20 cellular contexts compared by ENCODE assay signal in the genomic region with DNA sequence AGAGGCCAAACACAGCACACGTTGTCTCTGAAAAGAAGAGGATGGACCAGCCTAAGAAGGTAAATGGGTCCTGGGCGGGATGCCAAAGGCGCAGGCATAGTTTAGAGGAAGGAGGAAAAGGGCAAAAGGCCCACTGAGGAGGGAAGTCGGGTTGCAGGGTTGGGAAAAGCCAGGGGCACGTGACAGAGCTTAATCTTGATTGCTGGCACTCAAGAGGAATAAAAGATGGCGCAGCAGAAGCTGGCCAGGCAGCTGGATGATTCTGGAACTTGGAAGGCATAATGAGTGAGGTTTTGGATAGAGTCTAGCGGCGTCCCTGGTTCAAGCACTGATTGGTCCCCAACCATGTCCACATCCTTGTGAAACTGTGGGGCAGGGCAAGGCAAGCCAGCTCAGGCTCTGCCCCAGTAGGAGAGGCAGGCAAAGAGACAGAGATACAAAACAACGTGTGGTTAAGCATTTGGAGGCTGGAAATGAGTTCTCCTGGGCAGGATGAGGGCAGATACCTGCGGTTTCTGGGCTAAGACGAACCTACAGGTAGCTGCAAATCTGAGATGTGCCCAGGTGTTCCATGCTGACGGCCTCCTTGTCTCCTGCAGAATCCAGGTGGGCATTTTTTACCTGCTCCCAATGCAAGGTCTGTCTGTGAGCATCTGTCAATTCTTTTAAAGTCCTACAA. TPM values are rescaled to one million over a fixed set of nuclear protein-coding genes. Genes with fewer than 3 reads are reported as not detected.
DNase-seq lines count a peak whose midpoint lies in the region; ATAC-seq and TF ChIP-seq lines count a peak whose summit lies in the region.
"Had no signal": no experiment of that assay in that cellular context is flagged by ENCODE, and none has a peak within 500 bp of the region (broad histone marks: within the 10 kb centered on the region; RNA-seq: fewer than 3 reads in every experiment).

No MANE protein-coding gene starts in this region.

- no peak overlapping the region for H3K56ac ChIP-seq in IMR-90 (ENCODE audit: extremely low read depth, insufficient read depth, low read length)

- H2BK15ac ChIP-seq in IMR-90 (ENCODE audit: low read depth, low read length): peak overlapping the region; percentile 21; the same call in 1 of the 3 replicates

- peak overlapping the region; percentile 20 to 81 (median 79) for H3K27ac Mint-ChIP-seq in brain
- H3K27ac Mint-ChIP-seq: progenitor cell of endocrine pancreas had no signal

- no peak overlapping the region for H3K9ac ChIP-seq in IMR-90 (ENCODE audit: low read depth, low read length)

- H3K27ac ChIP-seq in IMR-90 (ENCODE audit: insufficient read depth, low read length) (no peak overlapping the region), layer of hippocampus (ENCODE audit: low read depth, low read length) (peak overlapping the region; percentile 30), gastrocnemius medialis (peak overlapping the region; percentile 87 to 94 (median 92))
- H3K27ac ChIP-seq: RWPE1 had no signal

- DNase-seq in IMR-90 (no peak), gastrocnemius medialis (peak in 1 of 2 donors; percentile 52), mucosa of descending colon (no peak), T-helper 1 cell (no peak)
- DNase-seq: activated CD4-positive, alpha-beta T cell treated with anti-CD3 and anti-CD28 coated beads for 48 hours; central memory CD4-positive, alpha-beta T cell; KBM-7; naive B cell; NCI-H187; NCI-H446 treated with DMSO at 0.1 percent for 48 hours; stimulated activated CD8-positive, alpha-beta memory T cell treated with anti-CD3 and anti-CD28 coated beads, Interleukin-4, amount 100 ng/mL, for 48 hours; SW 1271 had no signal

- peak overlapping the region in 1 of 5 experiments; percentile 57 for H3K4me3 Mint-ChIP-seq in brain
- H3K4me3 Mint-ChIP-seq: naive B cell had no signal

- H3K4me1 Mint-ChIP-seq in brain: peaks cover 70% of the 10 kb centered on the region
- H3K4me1 Mint-ChIP-seq: naive B cell had no signal

- TF ChIP-seq RAD21 in IMR-90 (IDR thresholded peaks at IDR 0.05; ENCODE audit: low read length): no peak

- no peak overlapping the region for H3K4me3 ChIP-seq in IMR-90 (ENCODE audit: insufficient read depth, low read depth, low read length)
- H3K4me3 ChIP-seq in gastrocnemius medialis: no peak overlapping the region
- H3K4me3 ChIP-seq in mucosa of descending colon: no peak overlapping the region

- dilution Hi-C loops in IMR-90 (cut with HindIII; ENCODE audit: low sequenced_read_pairs, unreplicated experiment): no loop called here

- H3K27me3 Mint-ChIP-seq in brain: no peaks in the 10 kb centered on the region

- no peak overlapping the region for H4K8ac ChIP-seq in IMR-90 (ENCODE audit: low read depth in 2 of 2, low read length in 2 of 2)

- no peak overlapping the region for H2AK9ac ChIP-seq in IMR-90 (replicated peaks; ENCODE audit: low read depth, low read length, poor library complexity)

- peaks cover 35% of the 10 kb centered on the region for H3K4me1 ChIP-seq in IMR-90 (ENCODE audit: control insufficient read depth, insufficient read depth, low read length)
- H3K4me1 ChIP-seq in gastrocnemius medialis: peaks cover 36 to 59% of the 10 kb centered on the region in 2 donors
- H3K4me1 ChIP-seq in mucosa of descending colon (ENCODE audit: low read depth): peaks cover 8% of the 10 kb centered on the region

- peaks cover 0 to 2% (median 0%) of the 10 kb centered on the region in 5 experiments for H3K9me3 Mint-ChIP-seq in brain
- H3K9me3 Mint-ChIP-seq: naive B cell had no signal

- no peak overlapping the region; the same call in 1 of the 2 replicates for H4K91ac ChIP-seq in IMR-90 (ENCODE audit: insufficient read depth, low read depth, low read length)

- no peaks in the 10 kb centered on the region for H3K9me3 ChIP-seq in IMR-90 (ENCODE audit: control insufficient read depth, insufficient read depth, low read length)
- H3K9me3 ChIP-seq in gastrocnemius medialis: no peaks in the 10 kb centered on the region
- H3K9me3 ChIP-seq in mucosa of descending colon: no peaks in the 10 kb centered on the region

- H2BK5ac ChIP-seq in IMR-90 (ENCODE audit: low read depth, low read length, poor library complexity, severe bottlenecking): no peak overlapping the region

- H2BK120ac ChIP-seq in IMR-90 (ENCODE audit: low read depth, low read length): no peak overlapping the region

- no peak overlapping the region for H3K4me2 ChIP-seq in IMR-90 (ENCODE audit: low read depth, low read length)

- ATAC-seq in IMR-90 (ENCODE audit: low read depth): no peak
- no peak for ATAC-seq in gastrocnemius medialis
- no peak for ATAC-seq in HG03135 (IDR thresholded peaks at IDR 0.05; ENCODE audit: unreplicated experiment)
- no peak for ATAC-seq in mucosa of descending colon
- ATAC-seq in GM18498 (IDR thresholded peaks at IDR 0.05; ENCODE audit: unreplicated experiment): no peak

- TF ChIP-seq CTCF in IMR-90 (conservative IDR thresholded peaks at IDR 0.05; ENCODE audit: low read depth, low read length) (no peak), brain (conservative IDR thresholded peaks at IDR 0.05) (no peak), gastrocnemius medialis (IDR thresholded peaks at IDR 0.05 in 4 of 5, conservative IDR thresholded peaks at IDR 0.05 in 1 of 5) (no peak), mucosa of descending colon (IDR thresholded peaks at IDR 0.05) (no peak)

- intact Hi-C loops in IMR-90 (cut with micrococcal nuclease): no loop called here
- intact Hi-C loops in gastrocnemius medialis (cut with DNase I; ENCODE audit: low total_unique reads): no loop called here
- intact Hi-C loops in mucosa of descending colon (cut with DNase I, micrococcal nuclease): no loop called here

- H3K36me3 Mint-ChIP-seq in brain: no peaks in the 10 kb centered on the region
- H3K36me3 Mint-ChIP-seq: naive B cell had no signal

- H3K9me1 ChIP-seq in IMR-90 (ENCODE audit: insufficient read depth, low read length): peaks cover 5% of the 10 kb centered on the region; the same call in 1 of the 2 replicates

- 80% methylated on average over 10 of the region's 12 CpGs; no CpG with 5 or more reads in 1 of the 2 experiments for WGBS in IMR-90 (ENCODE audit: extremely low coverage in 2 of 2, insufficient read length in 1 of 2), 2 experiments

- POLR2A ChIA-PET in IMR-90 (lab: Charles Lee; ENCODE audit: unreplicated experiment): no interaction called here

- no peak overlapping the region for H3K18ac ChIP-seq in IMR-90 (ENCODE audit: low read depth, low read length)

- 0 out of 2 replicates have a peak, but pooled peaks cover 2% of the 10 kb centered on the region for H4K20me1 ChIP-seq in IMR-90 (ENCODE audit: insufficient read depth, low read length)

- H3K14ac ChIP-seq in IMR-90 (replicated peaks; ENCODE audit: low read depth, low read length): no peak overlapping the region; the same call in 1 of the 2 replicates

- CTCF ChIA-PET in IMR-90 (lab: Yijun Ruan, JAX): no interaction called here

- H2AFZ ChIP-seq in IMR-90 (replicated peaks; ENCODE audit: low read length, poor library complexity): no peak overlapping the region

- TF ChIP-seq POLR2A in IMR-90 (IDR thresholded peaks at IDR 0.05; ENCODE audit: low read depth, low read length) (no peak), gastrocnemius medialis (IDR thresholded peaks at IDR 0.05) (no peak)

- in situ Hi-C loops in IMR-90 (cut with MboI; ENCODE audit: low sequenced_read_pairs) (no loop called here), gastrocnemius medialis (cut with MboI; ENCODE audit: low sequenced_read_pairs in 4 of 4) (no loop called here)

- H3K36me3 ChIP-seq in IMR-90 (ENCODE audit: control insufficient read depth, insufficient read depth, low read length): no peaks in the 10 kb centered on the region
- no peaks in the 10 kb centered on the region for H3K36me3 ChIP-seq in gastrocnemius medialis
- H3K36me3 ChIP-seq in mucosa of descending colon (ENCODE audit: low read depth): no peaks in the 10 kb centered on the region

- H3K27me3 ChIP-seq in IMR-90 (ENCODE audit: control insufficient read depth, insufficient read depth, low read length) (no peaks in the 10 kb centered on the region), layer of hippocampus (ENCODE audit: control insufficient read depth, insufficient read depth, low read length) (peaks cover 5% of the 10 kb centered on the region), gastrocnemius medialis (no peaks in the 10 kb centered on the region)

- no peak overlapping the region for H4K5ac ChIP-seq in IMR-90 (ENCODE audit: low read depth, low read length)

- H3K4ac ChIP-seq in IMR-90 (ENCODE audit: low read depth, low read length): peak overlapping the region; percentile 64

- no peak overlapping the region for H3K23ac ChIP-seq in IMR-90 (ENCODE audit: low read depth, low read length)

- peak overlapping the region; percentile 17; the same call in 1 of the 2 replicates for H2BK20ac ChIP-seq in IMR-90 (ENCODE audit: low read depth, low read length)

- peak overlapping the region; percentile 51; the same call in 1 of the 2 replicates for H2AK5ac ChIP-seq in IMR-90 (ENCODE audit: low read depth, low read length)

- BruUV-seq in IMR-90 (replicated peaks; lab: Mats Ljungman, UMichigan): no TSS peak

- H3K79me1 ChIP-seq in IMR-90 (ENCODE audit: low read depth in 1 of 2, low read length in 2 of 2): peaks cover 0 to 6% of the 10 kb centered on the region in 2 experiments; a peak in 1 of 4 replicates

TF ChIP-seq in IMR-90, 13 proteins besides CTCF, POLR2A, EP300 and RAD21:
- TF ChIP-seq SMC3 (IDR thresholded peaks at IDR 0.05; ENCODE audit: low read depth, low read length): no peak
- no peak for TF ChIP-seq CEBPB (IDR thresholded peaks at IDR 0.05; ENCODE audit: low read depth, low read length)
- TF ChIP-seq, protein P1, sequence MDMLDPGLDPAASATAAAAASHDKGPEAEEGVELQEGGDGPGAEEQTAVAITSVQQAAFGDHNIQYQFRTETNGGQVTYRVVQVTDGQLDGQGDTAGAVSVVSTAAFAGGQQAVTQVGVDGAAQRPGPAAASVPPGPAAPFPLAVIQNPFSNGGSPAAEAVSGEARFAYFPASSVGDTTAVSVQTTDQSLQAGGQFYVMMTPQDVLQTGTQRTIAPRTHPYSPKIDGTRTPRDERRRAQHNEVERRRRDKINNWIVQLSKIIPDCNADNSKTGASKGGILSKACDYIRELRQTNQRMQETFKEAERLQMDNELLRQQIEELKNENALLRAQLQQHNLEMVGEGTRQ (IDR thresholded peaks at IDR 0.05; ENCODE audit: low read depth, low read length): 0 out of 2 replicates have a peak, but pooled peaks have one; percentile 20

RNA-seq across cellular contexts. Expression of a gene that starts 52.7 kb away (rescaled TPM):
- total RNA-seq in IMR-90 (2012; rRNA removed) (0.18 TPM in 1 of 2 replicates, not detected in the other), gastrocnemius medialis (not detected), mucosa of descending colon (not detected)
- polyA plus RNA-seq in IMR-90 (2012; rRNA removed) (0.16 and 0.24 TPM in 2 replicates), brain (ENCODE audit: insufficient read depth, low read depth, low replicate concordance) (2.4 TPM)
- not detected in 2 replicates for polyA plus RNA-seq in IMR-90 (2012; cell fraction: cytosol; rRNA removed)
- polyA plus RNA-seq in IMR-90 (2012; cell fraction: nucleus; rRNA removed; ENCODE audit: low replicate concordance): 2.0 and 3.7 TPM in 2 replicates
- total RNA-seq: epithelial cell of proximal tubule, lung microvascular endothelial cell had no signal
